In genomic region chr18:64474279-64474678, GRCh38 we compare ENCODE assay signal across 19 cellular contexts.
DNase-seq lines count a peak whose midpoint lies in the region; ATAC-seq, FAIRE-seq and TF ChIP-seq lines count a peak whose summit lies in the region.
"Had no signal": no experiment of that assay in that cellular context is flagged by ENCODE, and none has a peak within 500 bp of the region (broad histone marks: within the 10 kb centered on the region; RNA-seq: fewer than 3 reads in every experiment).

No MANE protein-coding gene starts in this region.

- no TSS peak for BruUV-seq in PC-9 (replicated peaks; lab: Mats Ljungman, UMichigan)

- H3K9me3 ChIP-seq in PC-9 (ENCODE audit: insufficient read depth, low read depth), result no peaks in the 10 kb centered on the region
- H3K9me3 ChIP-seq: Caco-2 had no signal

- POLR2A ChIA-PET in PC-9 (lab: Charles Lee; ENCODE audit: unreplicated experiment), result interaction anchor here (0.6 kb wide), 1 partner anchor 328 kb away, joined by 4 read pairs; no protein-coding TSS in a partner anchor

- H3F3A ChIP-seq in PC-9 (ENCODE audit: insufficient read depth, low read depth), result no peaks in the 10 kb centered on the region

- no peaks in the 10 kb centered on the region for H3K27me3 ChIP-seq in PC-9 (ENCODE audit: insufficient read depth, low read depth)

- H3K4me2 ChIP-seq in PC-9, result no peak overlapping the region

- no peaks in the 10 kb centered on the region for H3K9me2 ChIP-seq in PC-9 (ENCODE audit: insufficient read depth)

- H3K4me1 ChIP-seq in PC-9 (replicated peaks; ENCODE audit: insufficient read depth), result no peaks in the 10 kb centered on the region
- H3K4me1 ChIP-seq: Caco-2 had no signal

- no peak overlapping the region for H3K27ac ChIP-seq in PC-9
- H3K27ac ChIP-seq: 22Rv1, C4-2B, RWPE1 had no signal

- H2AFZ ChIP-seq in PC-9, result peak overlapping the region; percentile 48; the same call in 1 of the 2 replicates

- ATAC-seq in GM19452 (IDR thresholded peaks at IDR 0.05; ENCODE audit: unreplicated experiment), result no peak
- ATAC-seq: CD8-positive, alpha-beta T cell; HepG2 had no signal

- H4K20me1 ChIP-seq in PC-9 (ENCODE audit: insufficient read depth), result no peaks in the 10 kb centered on the region

- H3K36me3 ChIP-seq in PC-9 (ENCODE audit: low read depth), result no peaks in the 10 kb centered on the region

- no peak for FAIRE-seq in urothelium cell line (lab: Jason Lieb, UNC)
- FAIRE-seq: G401.6, HepG2 had no signal

- no peaks in the 10 kb centered on the region for H3K79me2 ChIP-seq in PC-9 (ENCODE audit: low read depth)

- CTCF ChIA-PET in PC-9 (lab: Charles Lee), result no interaction called here

- H3K4me3 ChIP-seq in PC-9 (no peak overlapping the region), choroid plexus epithelial cell (ENCODE audit: low read depth, low read length) (no peak overlapping the region)

- TF ChIP-seq CTCF in PC-9 (conservative IDR thresholded peaks at IDR 0.05) (no peak), choroid plexus epithelial cell (conservative IDR thresholded peaks at IDR 0.05; ENCODE audit: low read depth, low read length) (no peak)

- intact Hi-C loops in PC-9 (cut with micrococcal nuclease; ENCODE audit: unreplicated experiment), result no loop called here

- peak; percentile 8 for DNase-seq in NCI-H1105 treated with DMSO at 0.1 percent for 48 hours (lab: John Stamatoyannopoulos, UW)
- DNase-seq in NCI-H1105 (lab: John Stamatoyannopoulos, UW), result no peak
- DNase-seq in PC-9, result no peak
- peak; percentile 25 for DNase-seq in choroid plexus epithelial cell (ENCODE audit: low read depth)
- DNase-seq in activated CD8-positive, alpha-beta memory T cell treated with anti-CD3 and anti-CD28 coated beads for 24 hours, result no peak
- no peak for DNase-seq in urothelium cell line (ENCODE audit: low spot score)
- DNase-seq: Caco-2; CD8-positive, alpha-beta T cell; H7; NCI-H2029 treated with DMSO at 0.1 percent for 48 hours; NCI-H226; NCI-H510A; NK-92 treated with Interleukin-12 subunit alpha and Interleukin-12 subunit beta, amount 100 ng/mL, for 24 hours had no signal

Comparison
In these comparisons a context has a peak if more than half of its experiments do, and no peak if none do; other contexts are left out.
1. DNase-seq: peak in NCI-H1105 treated with DMSO at 0.1 percent for 48 hours (single experiment) and choroid plexus epithelial cell (single experiment); none in NCI-H1105 (single experiment), PC-9 (0 of 2), activated CD8-positive, alpha-beta memory T cell treated with anti-CD3 and anti-CD28 coated beads for 24 hours (single experiment) and urothelium cell line (single experiment).